ENCODE assay signal across 1 cellular context in the genomic region with DNA sequence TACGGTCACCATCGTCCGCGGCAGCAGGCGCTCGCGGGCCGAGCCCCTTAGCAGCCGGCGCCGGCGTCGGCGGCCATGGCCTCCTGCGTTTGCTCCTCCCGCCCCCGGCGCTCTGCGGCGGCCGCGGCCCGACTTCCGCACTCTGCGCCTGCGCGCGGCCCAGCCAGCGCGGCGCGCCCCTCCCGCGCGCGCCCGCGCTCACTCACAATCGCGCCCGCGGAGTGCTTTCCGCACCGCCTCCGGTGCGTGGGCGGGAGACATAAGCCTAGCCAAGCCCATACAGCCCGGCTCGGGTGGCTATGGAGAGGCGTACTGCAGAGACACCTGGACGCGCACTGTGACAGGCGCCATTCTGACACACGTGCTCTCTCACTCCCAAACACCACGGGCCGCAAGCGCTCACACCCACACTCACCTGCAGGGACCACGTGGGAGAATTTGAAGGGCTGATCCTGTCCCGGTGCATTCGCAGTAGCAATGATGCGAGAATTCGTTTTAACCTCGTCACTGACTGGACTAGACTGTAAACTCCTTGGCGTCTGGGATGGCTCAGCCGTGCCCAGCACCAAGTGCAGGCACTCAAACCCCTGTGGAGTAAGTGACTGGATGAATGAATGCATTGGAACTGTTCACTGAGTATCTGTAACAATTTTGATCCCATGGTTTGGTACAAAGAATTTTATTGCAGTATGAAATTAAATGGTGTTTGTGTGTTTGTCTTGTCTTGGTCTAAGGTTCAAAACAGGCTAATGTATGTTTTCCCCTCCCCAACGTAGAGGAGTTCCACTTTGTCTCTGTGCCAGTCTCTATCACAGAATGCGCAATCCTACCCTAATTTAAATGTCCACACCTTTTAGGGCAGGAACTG.
TF ChIP-seq lines count a peak whose summit lies in the region.

A gene with protein sequence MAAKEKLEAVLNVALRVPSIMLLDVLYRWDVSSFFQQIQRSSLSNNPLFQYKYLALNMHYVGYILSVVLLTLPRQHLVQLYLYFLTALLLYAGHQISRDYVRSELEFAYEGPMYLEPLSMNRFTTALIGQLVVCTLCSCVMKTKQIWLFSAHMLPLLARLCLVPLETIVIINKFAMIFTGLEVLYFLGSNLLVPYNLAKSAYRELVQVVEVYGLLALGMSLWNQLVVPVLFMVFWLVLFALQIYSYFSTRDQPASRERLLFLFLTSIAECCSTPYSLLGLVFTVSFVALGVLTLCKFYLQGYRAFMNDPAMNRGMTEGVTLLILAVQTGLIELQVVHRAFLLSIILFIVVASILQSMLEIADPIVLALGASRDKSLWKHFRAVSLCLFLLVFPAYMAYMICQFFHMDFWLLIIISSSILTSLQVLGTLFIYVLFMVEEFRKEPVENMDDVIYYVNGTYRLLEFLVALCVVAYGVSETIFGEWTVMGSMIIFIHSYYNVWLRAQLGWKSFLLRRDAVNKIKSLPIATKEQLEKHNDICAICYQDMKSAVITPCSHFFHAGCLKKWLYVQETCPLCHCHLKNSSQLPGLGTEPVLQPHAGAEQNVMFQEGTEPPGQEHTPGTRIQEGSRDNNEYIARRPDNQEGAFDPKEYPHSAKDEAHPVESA (minus strand): TSS at position 116 of the 868 bp plus-strand sequence. CDS start 5,936 bp downstream, outside the sequence.

TF ChIP-seq in PFSK-1, 5 proteins besides CTCF, POLR2A, EP300 and RAD21 (continued from another document):
- TF ChIP-seq, protein P1, sequence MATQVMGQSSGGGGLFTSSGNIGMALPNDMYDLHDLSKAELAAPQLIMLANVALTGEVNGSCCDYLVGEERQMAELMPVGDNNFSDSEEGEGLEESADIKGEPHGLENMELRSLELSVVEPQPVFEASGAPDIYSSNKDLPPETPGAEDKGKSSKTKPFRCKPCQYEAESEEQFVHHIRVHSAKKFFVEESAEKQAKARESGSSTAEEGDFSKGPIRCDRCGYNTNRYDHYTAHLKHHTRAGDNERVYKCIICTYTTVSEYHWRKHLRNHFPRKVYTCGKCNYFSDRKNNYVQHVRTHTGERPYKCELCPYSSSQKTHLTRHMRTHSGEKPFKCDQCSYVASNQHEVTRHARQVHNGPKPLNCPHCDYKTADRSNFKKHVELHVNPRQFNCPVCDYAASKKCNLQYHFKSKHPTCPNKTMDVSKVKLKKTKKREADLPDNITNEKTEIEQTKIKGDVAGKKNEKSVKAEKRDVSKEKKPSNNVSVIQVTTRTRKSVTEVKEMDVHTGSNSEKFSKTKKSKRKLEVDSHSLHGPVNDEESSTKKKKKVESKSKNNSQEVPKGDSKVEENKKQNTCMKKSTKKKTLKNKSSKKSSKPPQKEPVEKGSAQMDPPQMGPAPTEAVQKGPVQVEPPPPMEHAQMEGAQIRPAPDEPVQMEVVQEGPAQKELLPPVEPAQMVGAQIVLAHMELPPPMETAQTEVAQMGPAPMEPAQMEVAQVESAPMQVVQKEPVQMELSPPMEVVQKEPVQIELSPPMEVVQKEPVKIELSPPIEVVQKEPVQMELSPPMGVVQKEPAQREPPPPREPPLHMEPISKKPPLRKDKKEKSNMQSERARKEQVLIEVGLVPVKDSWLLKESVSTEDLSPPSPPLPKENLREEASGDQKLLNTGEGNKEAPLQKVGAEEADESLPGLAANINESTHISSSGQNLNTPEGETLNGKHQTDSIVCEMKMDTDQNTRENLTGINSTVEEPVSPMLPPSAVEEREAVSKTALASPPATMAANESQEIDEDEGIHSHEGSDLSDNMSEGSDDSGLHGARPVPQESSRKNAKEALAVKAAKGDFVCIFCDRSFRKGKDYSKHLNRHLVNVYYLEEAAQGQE (IDR thresholded peaks at IDR 0.05; ENCODE audit: insufficient read depth in 1 of 2, low read depth in 2 of 2, low read length in 2 of 2): no peak
